ENCODE assay signal across 23 cellular contexts in the genomic region with DNA sequence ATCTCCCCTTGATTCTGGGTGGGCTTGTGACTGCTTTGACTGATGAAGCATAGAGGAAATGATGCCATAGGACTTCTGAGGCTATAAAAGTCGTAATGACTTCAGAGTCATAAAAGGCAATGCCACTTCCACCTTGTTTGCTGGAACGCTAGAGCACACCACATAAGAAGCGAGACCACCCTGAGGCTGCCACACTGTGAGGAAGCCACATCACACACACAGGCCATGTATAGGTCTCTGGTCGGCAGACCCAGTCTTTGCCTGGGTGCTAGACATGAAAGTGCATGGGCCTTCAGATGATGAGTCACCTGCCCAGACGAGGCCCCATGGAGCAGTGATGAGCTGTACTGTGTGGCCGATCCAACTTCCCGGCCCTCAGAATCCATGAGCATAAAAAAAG. TPM values are rescaled to one million over a fixed set of nuclear protein-coding genes. Genes with fewer than 3 reads are reported as not detected.
DNase-seq lines count a peak whose midpoint lies in the region; ATAC-seq, FAIRE-seq and TF ChIP-seq lines count a peak whose summit lies in the region.
"Had no signal": no experiment of that assay in that cellular context is flagged by ENCODE, and none has a peak within 500 bp of the region (broad histone marks: within the 10 kb centered on the region; RNA-seq: fewer than 3 reads in every experiment).

No MANE protein-coding gene starts in this region.

- CTCF ChIA-PET in activated naive CD4-positive, alpha-beta T cell treated with anti-CD3 and anti-CD28 coated beads for 36 hours (lab: Charles Lee): interaction anchor here (0.7 kb wide), 1 partner anchor 174 kb away, joined by 3 read pairs; no protein-coding TSS in a partner anchor

- no peaks in the 10 kb centered on the region for H3K9me3 ChIP-seq in vagina

- H3K27me3 ChIP-seq in bronchial epithelial cell (ENCODE audit: control insufficient read depth, insufficient read depth, low read length): no peaks in the 10 kb centered on the region
- no peaks in the 10 kb centered on the region for H3K27me3 ChIP-seq in vagina

- peaks cover 18% of the 10 kb centered on the region for H3K4me1 ChIP-seq in vagina

- intact Hi-C loops in activated naive CD4-positive, alpha-beta T cell treated with anti-CD3 and anti-CD28 coated beads for 36 hours (cut with micrococcal nuclease): no loop called here
- intact Hi-C loops in vagina (cut with DNase I): no loop called here

- H3K36me3 Mint-ChIP-seq in activated naive CD4-positive, alpha-beta T cell treated with anti-CD3 and anti-CD28 coated beads, Interleukin-2, amount 50 U/mL, for 72 hours: no peaks in the 10 kb centered on the region
- H3K36me3 Mint-ChIP-seq in activated naive CD4-positive, alpha-beta T cell treated with anti-CD3 and anti-CD28 coated beads for 36 hours (ENCODE audit: low read depth): no peaks in the 10 kb centered on the region
- H3K36me3 Mint-ChIP-seq: activated naive CD8-positive, alpha-beta T cell; IgD-negative memory B cell; neural progenitor cell had no signal

- ATAC-seq in activated naive CD4-positive, alpha-beta T cell treated with anti-CD3 and anti-CD28 coated beads, Interleukin-2, amount 50 U/mL, for 72 hours: peak; percentile 52 to 71
- peak; percentile 86 for ATAC-seq in stimulated activated naive CD8-positive, alpha-beta T cell treated with anti-CD3 and anti-CD28 coated beads, Interleukin-15, amount 100 ng/mL, for 72 hours
- no peak for ATAC-seq in GM18873 (IDR thresholded peaks at IDR 0.05; ENCODE audit: low FRiP score, unreplicated experiment)
- ATAC-seq: Right ventricle myocardium inferior had no signal

- TF ChIP-seq POLR2A in vagina (IDR thresholded peaks at IDR 0.05): no peak

- no peak for FAIRE-seq in RCC 7860 (lab: Jason Lieb, UNC)
- no peak for FAIRE-seq in bronchial epithelial cell (lab: Jason Lieb, UNC)
- FAIRE-seq: kidney had no signal

- no peak overlapping the region for H3K27ac ChIP-seq in vagina
- H3K27ac ChIP-seq: neural progenitor cell had no signal

- no peak for TF ChIP-seq CTCF in bronchial epithelial cell (IDR thresholded peaks at IDR 0.05; ENCODE audit: insufficient read depth, low read length, severe bottlenecking)
- no peak for TF ChIP-seq CTCF in vagina (IDR thresholded peaks at IDR 0.05)

- H3K4me3 ChIP-seq in bronchial epithelial cell (ENCODE audit: low read depth, low read length) (no peak overlapping the region), vagina (no peak overlapping the region)
- H3K4me3 ChIP-seq: neural progenitor cell had no signal

- DNase-seq in activated naive CD4-positive, alpha-beta T cell treated with anti-CD3 and anti-CD28 coated beads, Interleukin-2, amount 50 U/mL, for 72 hours (ENCODE audit: low spot score in 2 of 2): no peak
- DNase-seq in activated naive CD4-positive, alpha-beta T cell treated with anti-CD3 and anti-CD28 coated beads for 36 hours: no peak
- DNase-seq in RCC 7860 (ENCODE audit: low spot score) (peak; percentile 54), bronchial epithelial cell (ENCODE audit: low read depth) (peak; percentile 50), vagina (ENCODE audit: extremely low spot score in 2 of 2) (no peak), inferior parietal cortex (ENCODE audit: extremely low spot score) (no peak)
- DNase-seq in stimulated activated naive CD8-positive, alpha-beta T cell treated with anti-CD3 and anti-CD28 coated beads, Interleukin-15, amount 100 ng/mL, for 72 hours: peak; percentile 8 to 24
- DNase-seq: activated CD4-positive, CD25-positive, alpha-beta regulatory T cell; activated CD8-positive, alpha-beta memory T cell treated with anti-CD3 and anti-CD28 coated beads, Interleukin-2, amount 50 U/mL, for 48 hours; caudate nucleus; COR-L47; effector memory CD4-positive, alpha-beta T cell; kidney; NCI-H1092; NCI-H2171 treated with DMSO at 0.1 percent for 48 hours; NK-92 treated with Interleukin-12 subunit alpha and Interleukin-12 subunit beta, amount 100 ng/mL, for 24 hours had no signal

- H3K4me1 Mint-ChIP-seq in activated naive CD4-positive, alpha-beta T cell treated with anti-CD3 and anti-CD28 coated beads for 36 hours (ENCODE audit: low read depth): no peaks in the 10 kb centered on the region
- no peaks in the 10 kb centered on the region for H3K4me1 Mint-ChIP-seq in stimulated activated naive CD8-positive, alpha-beta T cell treated with anti-CD3 and anti-CD28 coated beads, Interleukin-15, amount 100 ng/mL, for 72 hours

- H3K27me3 Mint-ChIP-seq in activated naive CD4-positive, alpha-beta T cell treated with anti-CD3 and anti-CD28 coated beads for 36 hours (ENCODE audit: low read depth): no peaks in the 10 kb centered on the region
- no peaks in the 10 kb centered on the region for H3K27me3 Mint-ChIP-seq in stimulated activated naive CD8-positive, alpha-beta T cell treated with anti-CD3 and anti-CD28 coated beads, Interleukin-15, amount 100 ng/mL, for 72 hours
- H3K27me3 Mint-ChIP-seq: activated naive CD8-positive, alpha-beta T cell had no signal

- H3K27ac Mint-ChIP-seq in activated naive CD4-positive, alpha-beta T cell treated with anti-CD3 and anti-CD28 coated beads, Interleukin-2, amount 50 U/mL, for 72 hours: no peak overlapping the region
- H3K27ac Mint-ChIP-seq in activated naive CD4-positive, alpha-beta T cell treated with anti-CD3 and anti-CD28 coated beads for 36 hours: no peak overlapping the region
- peak overlapping the region in 1 of 2 donors; percentile 59 for H3K27ac Mint-ChIP-seq in stimulated activated naive CD8-positive, alpha-beta T cell treated with anti-CD3 and anti-CD28 coated beads, Interleukin-15, amount 100 ng/mL, for 72 hours
- H3K27ac Mint-ChIP-seq: activated naive CD8-positive, alpha-beta T cell; IgD-negative memory B cell; neural progenitor cell; T-helper 1 cell treated with Interleukin-12 subunit alpha and Interleukin-12 subunit beta and Interleukin-4 antibody, amounts not matched to agents 30 μg/mL and 1 μg/mL, for 36 hours had no signal

- H3K4me3 Mint-ChIP-seq in activated naive CD4-positive, alpha-beta T cell treated with anti-CD3 and anti-CD28 coated beads for 36 hours: no peak overlapping the region
- no peak overlapping the region for H3K4me3 Mint-ChIP-seq in stimulated activated naive CD8-positive, alpha-beta T cell treated with anti-CD3 and anti-CD28 coated beads, Interleukin-15, amount 100 ng/mL, for 72 hours
- H3K4me3 Mint-ChIP-seq: activated naive CD8-positive, alpha-beta T cell; IgD-negative memory B cell; neural progenitor cell; T-helper 1 cell treated with Interleukin-12 subunit alpha and Interleukin-12 subunit beta and Interleukin-4 antibody, amounts not matched to agents 30 μg/mL and 1 μg/mL, for 36 hours had no signal

- H3K36me3 ChIP-seq in bronchial epithelial cell (ENCODE audit: control insufficient read depth, insufficient read depth, low read length) (no peaks in the 10 kb centered on the region), vagina (no peaks in the 10 kb centered on the region)
- H3K36me3 ChIP-seq: neural progenitor cell had no signal

- H3K9me3 Mint-ChIP-seq in activated naive CD4-positive, alpha-beta T cell treated with anti-CD3 and anti-CD28 coated beads, Interleukin-2, amount 50 U/mL, for 72 hours: peaks cover 11 to 15% of the 10 kb centered on the region in 2 donors
- no peaks in the 10 kb centered on the region for H3K9me3 Mint-ChIP-seq in activated naive CD4-positive, alpha-beta T cell treated with anti-CD3 and anti-CD28 coated beads for 36 hours
- peaks cover 9 to 19% of the 10 kb centered on the region in 2 donors for H3K9me3 Mint-ChIP-seq in stimulated activated naive CD8-positive, alpha-beta T cell treated with anti-CD3 and anti-CD28 coated beads, Interleukin-15, amount 100 ng/mL, for 72 hours
- H3K9me3 Mint-ChIP-seq: T-helper 1 cell treated with Interleukin-12 subunit alpha and Interleukin-12 subunit beta and Interleukin-4 antibody, amounts not matched to agents 30 μg/mL and 1 μg/mL, for 36 hours had no signal

RNA-seq across cellular contexts. Expression of a gene that starts 14.2 kb away (rescaled TPM):
- total RNA-seq in activated naive CD4-positive, alpha-beta T cell treated with anti-CD3 and anti-CD28 coated beads, Interleukin-2, amount 50 U/mL, for 72 hours: not detected
- not detected for total RNA-seq in activated naive CD4-positive, alpha-beta T cell treated with anti-CD3 and anti-CD28 coated beads for 36 hours
- total RNA-seq in bronchial epithelial cell (0.13 and 0.26 TPM in 2 replicates), vagina (1.2 TPM)
- total RNA-seq: renal cortical epithelial cell had no signal

Comparison
In these comparisons a context has a peak if more than half of its experiments do, and no peak if none do; other contexts are left out.
1. DNase-seq: peak in RCC 7860 (single experiment), bronchial epithelial cell (single experiment) and stimulated activated naive CD8-positive, alpha-beta T cell treated with anti-CD3 and anti-CD28 coated beads, Interleukin-15, amount 100 ng/mL, for 72 hours (2 of 2); none in activated naive CD4-positive, alpha-beta T cell treated with anti-CD3 and anti-CD28 coated beads, Interleukin-2, amount 50 U/mL, for 72 hours (0 of 2), activated naive CD4-positive, alpha-beta T cell treated with anti-CD3 and anti-CD28 coated beads for 36 hours (single experiment), vagina (0 of 2) and inferior parietal cortex (single experiment).